Comparison of ENCODE assay signal across 10 cellular contexts in the genomic region with DNA sequence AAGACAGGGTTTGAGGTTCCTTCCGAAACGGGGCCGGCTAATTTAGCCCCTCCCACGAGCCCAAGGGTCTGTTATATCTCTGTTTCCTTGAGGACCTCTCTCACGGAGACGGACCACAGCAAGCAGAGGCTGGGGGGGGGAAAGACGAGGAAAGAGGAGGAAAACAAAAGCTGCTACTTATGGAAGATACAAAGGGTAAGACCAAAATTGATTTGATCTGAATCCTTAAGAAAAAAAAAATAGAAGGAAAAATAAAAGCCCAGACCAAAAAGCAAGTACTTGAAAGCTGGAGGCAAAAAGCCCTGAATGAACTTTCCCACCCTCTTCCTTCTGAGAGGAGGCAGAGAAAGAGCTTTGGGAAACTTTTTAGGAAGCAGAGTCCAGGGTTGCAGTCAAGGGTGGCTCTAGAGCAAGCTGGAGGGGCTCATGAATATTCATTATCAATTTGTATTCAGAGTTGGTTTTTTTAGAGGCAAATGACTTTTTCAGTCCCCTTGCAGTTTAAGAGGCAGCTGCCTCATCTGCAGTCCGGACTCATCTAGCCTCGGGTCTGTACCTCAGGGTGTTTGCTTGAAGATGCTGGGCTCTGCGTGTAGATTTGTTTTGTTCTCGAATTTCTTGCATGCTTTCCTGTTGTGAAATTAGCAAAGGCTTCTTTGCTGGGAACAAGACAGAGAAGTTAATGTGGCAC. TPM values are rescaled to one million over a fixed set of nuclear protein-coding genes. Genes with fewer than 3 reads are reported as not detected.
DNase-seq lines count a peak whose midpoint lies in the region; ATAC-seq, FAIRE-seq and TF ChIP-seq lines count a peak whose summit lies in the region.
"Had no signal": no experiment of that assay in that cellular context is flagged by ENCODE, and none has a peak within 500 bp of the region (broad histone marks: within the 10 kb centered on the region; RNA-seq: fewer than 3 reads in every experiment).

A gene with protein sequence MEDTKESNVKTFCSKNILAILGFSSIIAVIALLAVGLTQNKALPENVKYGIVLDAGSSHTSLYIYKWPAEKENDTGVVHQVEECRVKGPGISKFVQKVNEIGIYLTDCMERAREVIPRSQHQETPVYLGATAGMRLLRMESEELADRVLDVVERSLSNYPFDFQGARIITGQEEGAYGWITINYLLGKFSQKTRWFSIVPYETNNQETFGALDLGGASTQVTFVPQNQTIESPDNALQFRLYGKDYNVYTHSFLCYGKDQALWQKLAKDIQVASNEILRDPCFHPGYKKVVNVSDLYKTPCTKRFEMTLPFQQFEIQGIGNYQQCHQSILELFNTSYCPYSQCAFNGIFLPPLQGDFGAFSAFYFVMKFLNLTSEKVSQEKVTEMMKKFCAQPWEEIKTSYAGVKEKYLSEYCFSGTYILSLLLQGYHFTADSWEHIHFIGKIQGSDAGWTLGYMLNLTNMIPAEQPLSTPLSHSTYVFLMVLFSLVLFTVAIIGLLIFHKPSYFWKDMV (plus strand): TSS at position 103 of the 691 bp plus-strand sequence. CDS start 77 bp downstream, at position 180.

- TF ChIP-seq EP300 in A549 (IDR thresholded peaks at IDR 0.05): no peak

- H3K4me1 ChIP-seq in A549: no peaks in the 10 kb centered on the region

- WGBS in A549 (ENCODE audit: missing lambda C conversion rate): 5% methylated on average over 11 of the region's 11 CpGs

- peak within 1 kb of the TSS; percentile 70 for H3K4me2 ChIP-seq in A549

- peaks cover 31% of the 10 kb centered on the region for H3K4me1 Mint-ChIP-seq in T-helper 2 cell treated with Interferon-gamma antibody and Interleukin-4, amounts not matched to agents 5 μg/mL and 100 μg/mL, for 36 hours (ENCODE audit: low read depth)
- H3K4me1 Mint-ChIP-seq: activated naive CD4-positive, alpha-beta T cell treated with anti-CD3 and anti-CD28 coated beads, Interleukin-2, amount 50 U/mL, for 24 hours had no signal

- no peaks in the 10 kb centered on the region for H3K9me3 ChIP-seq in A549

- peaks cover 4% of the 10 kb centered on the region for H3K36me3 Mint-ChIP-seq in T-helper 2 cell treated with Interferon-gamma antibody and Interleukin-4, amounts not matched to agents 5 μg/mL and 100 μg/mL, for 36 hours (ENCODE audit: low read depth)
- H3K36me3 Mint-ChIP-seq: activated naive CD4-positive, alpha-beta T cell treated with anti-CD3 and anti-CD28 coated beads, Interleukin-2, amount 50 U/mL, for 24 hours had no signal

- H3K4me3 Mint-ChIP-seq in T-helper 2 cell treated with Interferon-gamma antibody and Interleukin-4, amounts not matched to agents 5 μg/mL and 100 μg/mL, for 36 hours: peak within 1 kb of the TSS; percentile 78
- H3K4me3 Mint-ChIP-seq: activated naive CD4-positive, alpha-beta T cell treated with anti-CD3 and anti-CD28 coated beads, Interleukin-2, amount 50 U/mL, for 24 hours had no signal

- ATAC-seq in A549: peak in 1 of 2 experiments; percentile 47; a peak in 3 of 6 replicates
- peak; percentile 27 for ATAC-seq in GM19351 (IDR thresholded peaks at IDR 0.05; ENCODE audit: unreplicated experiment)
- ATAC-seq in Right ventricle myocardium superior (ENCODE audit: poor library complexity): peak; percentile 54
- ATAC-seq in HG03432 (IDR thresholded peaks at IDR 0.05; ENCODE audit: unreplicated experiment): no peak

- no peaks in the 10 kb centered on the region for H3K9me3 Mint-ChIP-seq in T-helper 2 cell treated with Interferon-gamma antibody and Interleukin-4, amounts not matched to agents 5 μg/mL and 100 μg/mL, for 36 hours
- H3K9me3 Mint-ChIP-seq: activated naive CD4-positive, alpha-beta T cell treated with anti-CD3 and anti-CD28 coated beads, Interleukin-2, amount 50 U/mL, for 24 hours had no signal

- TF ChIP-seq RAD21 in A549 (conservative IDR thresholded peaks at IDR 0.05 in 1 of 2, IDR thresholded peaks at IDR 0.05 in 1 of 2): no peak

- TF ChIP-seq POLR2A in A549 (IDR thresholded peaks at IDR 0.05; ENCODE audit: low read length): no peak

- peaks cover 5% of the 10 kb centered on the region for H3K27me3 Mint-ChIP-seq in T-helper 2 cell treated with Interferon-gamma antibody and Interleukin-4, amounts not matched to agents 5 μg/mL and 100 μg/mL, for 36 hours (ENCODE audit: low read depth)

- TF ChIP-seq CTCF in A549 (IDR thresholded peaks at IDR 0.05): no peak

- H3K4me3 ChIP-seq in A549: peak within 1 kb of the TSS; percentile 32

- no peak for FAIRE-seq in A549 (lab: Jason Lieb, UNC)
- FAIRE-seq: G401.6 had no signal

- CTCF ChIA-PET in A549 (lab: Yijun Ruan, JAX): interaction anchor here (0.8 to 1.4 kb wide), 2 partner anchors 14 to 62 kb away, joined by 3 to 5 read pairs; a partner anchor contains a TSS

- H3K27ac ChIP-seq in A549: no peak within 1 kb of the TSS

- H3K27ac Mint-ChIP-seq in T-helper 2 cell treated with Interferon-gamma antibody and Interleukin-4, amounts not matched to agents 5 μg/mL and 100 μg/mL, for 36 hours: peak within 1 kb of the TSS; percentile 80
- H3K27ac Mint-ChIP-seq: activated naive CD4-positive, alpha-beta T cell treated with anti-CD3 and anti-CD28 coated beads, Interleukin-2, amount 50 U/mL, for 24 hours had no signal

- POLR2A ChIA-PET in A549 (lab: Yijun Ruan, JAX): no interaction called here

- intact Hi-C loops in Right ventricle myocardium superior (cut with DNase I): no loop called here

- no peak for DNase-seq in A549 (ENCODE audit: low read depth in 1 of 2, low spot score in 1 of 2)
- DNase-seq in T-helper 2 cell treated with Interferon-gamma antibody and Interleukin-4, amounts not matched to agents 5 μg/mL and 100 μg/mL, for 36 hours (ENCODE audit: low spot score): no peak
- no peak for DNase-seq in Right ventricle myocardium superior
- peak; percentile 72 for DNase-seq in pons (ENCODE audit: low spot score)
- DNase-seq in stimulated activated CD4-positive, alpha-beta T cell treated with anti-CD3 and anti-CD28 coated beads, Interleukin-1b, Interleukin-23, amount 100 ng/mL, for 48 hours: no peak
- DNase-seq in LoVo (ENCODE audit: low spot score): no peak

TF ChIP-seq in A549, 52 proteins besides CTCF, POLR2A, EP300 and RAD21:
- TF ChIP-seq POLR2AphosphoS2 (conservative IDR thresholded peaks at IDR 0.05; ENCODE audit: low read length): no peak
- no peak for TF ChIP-seq RARB (CRISPR knock-in tag; IDR thresholded peaks at IDR 0.05)
- TF ChIP-seq, protein P1, sequence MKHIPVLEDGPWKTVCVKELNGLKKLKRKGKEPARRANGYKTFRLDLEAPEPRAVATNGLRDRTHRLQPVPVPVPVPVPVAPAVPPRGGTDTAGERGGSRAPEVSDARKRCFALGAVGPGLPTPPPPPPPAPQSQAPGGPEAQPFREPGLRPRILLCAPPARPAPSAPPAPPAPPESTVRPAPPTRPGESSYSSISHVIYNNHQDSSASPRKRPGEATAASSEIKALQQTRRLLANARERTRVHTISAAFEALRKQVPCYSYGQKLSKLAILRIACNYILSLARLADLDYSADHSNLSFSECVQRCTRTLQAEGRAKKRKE (CRISPR knock-in tag; IDR thresholded peaks at IDR 0.05; ENCODE audit: low read depth): no peak
- no peak for TF ChIP-seq KDM1A (IDR thresholded peaks at IDR 0.05; ENCODE audit: low read depth)
- TF ChIP-seq NFE2L2 (conservative IDR thresholded peaks at IDR 0.05; ENCODE audit: low read length): no peak
- TF ChIP-seq, protein P2, sequence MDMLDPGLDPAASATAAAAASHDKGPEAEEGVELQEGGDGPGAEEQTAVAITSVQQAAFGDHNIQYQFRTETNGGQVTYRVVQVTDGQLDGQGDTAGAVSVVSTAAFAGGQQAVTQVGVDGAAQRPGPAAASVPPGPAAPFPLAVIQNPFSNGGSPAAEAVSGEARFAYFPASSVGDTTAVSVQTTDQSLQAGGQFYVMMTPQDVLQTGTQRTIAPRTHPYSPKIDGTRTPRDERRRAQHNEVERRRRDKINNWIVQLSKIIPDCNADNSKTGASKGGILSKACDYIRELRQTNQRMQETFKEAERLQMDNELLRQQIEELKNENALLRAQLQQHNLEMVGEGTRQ (IDR thresholded peaks at IDR 0.05): no peak
- TF ChIP-seq GATA3 (IDR thresholded peaks at IDR 0.05; ENCODE audit: borderline replicate concordance): no peak
- TF ChIP-seq KDM5A (IDR thresholded peaks at IDR 0.05): no peak
- no peak for TF ChIP-seq CBX8 (IDR thresholded peaks at IDR 0.05)
- TF ChIP-seq, protein P3, sequence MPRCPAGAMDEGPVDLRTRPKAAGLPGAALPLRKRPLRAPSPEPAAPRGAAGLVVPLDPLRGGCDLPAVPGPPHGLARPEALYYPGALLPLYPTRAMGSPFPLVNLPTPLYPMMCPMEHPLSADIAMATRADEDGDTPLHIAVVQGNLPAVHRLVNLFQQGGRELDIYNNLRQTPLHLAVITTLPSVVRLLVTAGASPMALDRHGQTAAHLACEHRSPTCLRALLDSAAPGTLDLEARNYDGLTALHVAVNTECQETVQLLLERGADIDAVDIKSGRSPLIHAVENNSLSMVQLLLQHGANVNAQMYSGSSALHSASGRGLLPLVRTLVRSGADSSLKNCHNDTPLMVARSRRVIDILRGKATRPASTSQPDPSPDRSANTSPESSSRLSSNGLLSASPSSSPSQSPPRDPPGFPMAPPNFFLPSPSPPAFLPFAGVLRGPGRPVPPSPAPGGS (IDR thresholded peaks at IDR 0.05): no peak
- no peak for TF ChIP-seq SMC3 (IDR thresholded peaks at IDR 0.05)
- TF ChIP-seq HOXB5 (CRISPR knock-in tag; IDR thresholded peaks at IDR 0.05): no peak
- TF ChIP-seq RFX5 (IDR thresholded peaks at IDR 0.05): no peak
- no peak for TF ChIP-seq HOXB13 (CRISPR knock-in tag; IDR thresholded peaks at IDR 0.05; ENCODE audit: low read depth)
- no peak for TF ChIP-seq CHD2 (IDR thresholded peaks at IDR 0.05; ENCODE audit: low read length, partially characterized antibody)
- no peak for TF ChIP-seq RNF2 (IDR thresholded peaks at IDR 0.05; ENCODE audit: borderline replicate concordance, low read depth)

RNA-seq across cellular contexts. Expression of the gene that starts here (rescaled TPM):
- polyA plus RNA-seq in A549 (2011; rRNA removed): 0.11 and 0.14 TPM in 2 replicates
- 0.01 TPM in 1 of 2 replicates, not detected in the other for polyA plus RNA-seq in A549 (2012; cell fraction: cytosol; rRNA removed)
- polyA plus RNA-seq in A549 (2012; cell fraction: nucleus; rRNA removed): 0.02 TPM in 2 replicates
- polyA plus RNA-seq in A549 (2017; fragmentation: RNase III; extraction: RNeasy Plus Mini Kit Qiagen cat#74134 plus additional on column Dnase treatment): 0.05 to 0.08 TPM (median 0.07 TPM) in 3 replicates
- 0.10 and 0.25 TPM in 2 replicates for polyA minus RNA-seq in A549 (2011; rRNA and poly(A)+ RNA removed)
- total RNA-seq in Right ventricle myocardium superior: 6.0 TPM
